ENCODE assay signal across 7 cellular contexts in genomic region chr18:33819692-33820343, GRCh38.
DNase-seq lines count a peak whose midpoint lies in the region; TF ChIP-seq lines count a peak whose summit lies in the region.
"Not testable (repeated sequence)": the region's sequence is repeated elsewhere in the genome, so short reads cannot be mapped to it uniquely, and the experiment has no call there.

No MANE protein-coding gene starts in this region.

- H3K4me1 Mint-ChIP-seq in endodermal cell; nephron; type B pancreatic cell (ENCODE audit: unreplicated experiment): not testable (repeated sequence)
- H3K4me1 Mint-ChIP-seq in osteocyte (ENCODE audit: unreplicated experiment) = peaks cover 19% of the 10 kb centered on the region

- H3K9me3 ChIP-seq in HUES64 (ENCODE audit: insufficient read depth, low read depth, low read length); endodermal cell (ENCODE audit: control insufficient read depth, low read length): not testable (repeated sequence)

- 48% methylated on average over 11 of the region's 32 CpGs for WGBS in HUES64
- 50 to 100% methylated on average over 1 to 9 of the region's 32 CpGs for WGBS in endodermal cell (ENCODE audit: insufficient coverage in 1 of 2, insufficient read length in 1 of 2), 2 experiments

- not testable (repeated sequence) for TF ChIP-seq CTCF in brain microvascular endothelial cell (IDR thresholded peaks at IDR 0.05; ENCODE audit: low read depth, low read length, missing control alignments); endodermal cell (conservative IDR thresholded peaks at IDR 0.05); nephron (IDR thresholded peaks at IDR 0.05; ENCODE audit: unreplicated experiment in 3 of 3); osteocyte (IDR thresholded peaks at IDR 0.05); type B pancreatic cell (conservative IDR thresholded peaks at IDR 0.05)

- H3K27ac ChIP-seq in HUES64 (ENCODE audit: low read depth, low read length); brain microvascular endothelial cell; endodermal cell (ENCODE audit: low read depth, low read length): not testable (repeated sequence)

- not testable (repeated sequence) for H3K27me3 Mint-ChIP-seq in endodermal cell (ENCODE audit: insufficient read depth); nephron (ENCODE audit: low read depth); osteocyte (ENCODE audit: unreplicated experiment); type B pancreatic cell

- peak overlapping the region; percentile 62 for H3K4me3 Mint-ChIP-seq in endodermal cell
- peak overlapping the region; percentile 80 to 88 (median 88) for H3K4me3 Mint-ChIP-seq in nephron
- H3K4me3 Mint-ChIP-seq in osteocyte (ENCODE audit: unreplicated experiment) = peak overlapping the region; percentile 72
- H3K4me3 Mint-ChIP-seq in type B pancreatic cell = peak overlapping the region; percentile 88

- not testable (repeated sequence) for H3K36me3 Mint-ChIP-seq in endodermal cell (ENCODE audit: low read depth); nephron (ENCODE audit: low read depth); osteocyte (ENCODE audit: unreplicated experiment); type B pancreatic cell

- H3K9me3 Mint-ChIP-seq in endodermal cell = peaks cover 10% of the 10 kb centered on the region
- H3K9me3 Mint-ChIP-seq in nephron; osteocyte (ENCODE audit: unreplicated experiment); type B pancreatic cell: not testable (repeated sequence)

- H3K36me3 ChIP-seq in HUES64 (ENCODE audit: insufficient read depth, low read length); brain microvascular endothelial cell (replicated peaks); endodermal cell (ENCODE audit: control insufficient read depth, insufficient read depth, low read length): not testable (repeated sequence)

- DNase-seq in NCI-H2227 treated with DMSO at 0.1 percent for 48 hours (lab: John Stamatoyannopoulos, UW) = peak; percentile 10
- not testable (repeated sequence) for DNase-seq in brain microvascular endothelial cell; endodermal cell; osteocyte (ENCODE audit: extremely low spot score, unreplicated experiment); type B pancreatic cell (ENCODE audit: extremely low spot score, unreplicated experiment)

- not testable (repeated sequence) for H3K9ac ChIP-seq in HUES64 (ENCODE audit: low read depth, low read length); endodermal cell (ENCODE audit: extremely low read depth, low read length, poor library complexity, severe bottlenecking)

- in situ Hi-C loops in brain microvascular endothelial cell (cut with HindIII; ENCODE audit: low pct_ligation_motif_present, low sequenced_read_pairs) = not testable (repeated sequence)

- peak overlapping the region; percentile 25; the same call in 1 of the 2 replicates for H3K4me3 ChIP-seq in HUES64 (ENCODE audit: low read length)
- H3K4me3 ChIP-seq in brain microvascular endothelial cell (ENCODE audit: low read depth, low read length) = peak overlapping the region; percentile 17
- not testable (repeated sequence) for H3K4me3 ChIP-seq in endodermal cell (ENCODE audit: low read length)

- not testable (repeated sequence) for H3K27me3 ChIP-seq in HUES64 (ENCODE audit: insufficient read depth, low read length); brain microvascular endothelial cell (replicated peaks); endodermal cell (ENCODE audit: control insufficient read depth, insufficient read depth, low read length, poor library complexity, severe bottlenecking)

- not testable (repeated sequence) for H3K27ac Mint-ChIP-seq in endodermal cell
- H3K27ac Mint-ChIP-seq in nephron (peak overlapping the region; percentile 78 to 91 (median 78)), osteocyte (ENCODE audit: unreplicated experiment) (peak overlapping the region; percentile 57), type B pancreatic cell (peak overlapping the region; percentile 75)

- H3K4me1 ChIP-seq in HUES64 (ENCODE audit: insufficient read depth, low read length); endodermal cell (ENCODE audit: control insufficient read depth, insufficient read depth, low read length): not testable (repeated sequence)
